Comparison of ENCODE assay signal across 6 cellular contexts in the genomic region with DNA sequence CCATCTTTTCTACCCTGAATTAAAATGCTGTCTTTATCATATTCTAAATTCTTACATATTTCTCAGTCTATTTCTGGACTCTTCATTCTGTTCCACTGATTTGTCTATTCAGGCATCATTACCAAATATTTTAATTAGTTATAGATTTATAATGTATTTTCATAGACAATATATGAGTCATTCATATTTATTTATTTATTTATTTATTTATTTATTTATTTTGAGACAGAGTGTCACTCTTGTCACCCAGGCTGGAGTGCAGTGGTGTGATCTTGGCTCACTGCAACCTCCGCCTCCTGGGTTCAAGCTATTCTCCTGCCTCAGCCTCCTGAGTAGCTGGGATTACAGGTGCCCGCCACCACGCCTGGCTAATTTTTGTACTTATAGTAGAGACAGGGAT. TPM values are rescaled to one million over a fixed set of nuclear protein-coding genes. Genes with fewer than 3 reads are reported as not detected.
"Had no signal": no experiment of that assay in that cellular context is flagged by ENCODE, and none has a peak within 500 bp of the region (broad histone marks: within the 10 kb centered on the region; RNA-seq: fewer than 3 reads in every experiment).

No MANE protein-coding gene starts in this region.

RNA-seq across cellular contexts. Expression of gene C9orf57, which starts 35.1 kb away (rescaled TPM):
- total RNA-seq: HepG2, HT-29, HT1080, IMR-90, K562 had no signal
- polyA plus RNA-seq: IgD-negative memory B cell, IMR-90, K562 had no signal

RNA-seq across cellular contexts. Expression of gene GDA, which starts 53.7 kb away (rescaled TPM):
- total RNA-seq: HT1080, IMR-90 had no signal
- polyA plus RNA-seq: IgD-negative memory B cell, IMR-90 had no signal
